In the genomic region with DNA sequence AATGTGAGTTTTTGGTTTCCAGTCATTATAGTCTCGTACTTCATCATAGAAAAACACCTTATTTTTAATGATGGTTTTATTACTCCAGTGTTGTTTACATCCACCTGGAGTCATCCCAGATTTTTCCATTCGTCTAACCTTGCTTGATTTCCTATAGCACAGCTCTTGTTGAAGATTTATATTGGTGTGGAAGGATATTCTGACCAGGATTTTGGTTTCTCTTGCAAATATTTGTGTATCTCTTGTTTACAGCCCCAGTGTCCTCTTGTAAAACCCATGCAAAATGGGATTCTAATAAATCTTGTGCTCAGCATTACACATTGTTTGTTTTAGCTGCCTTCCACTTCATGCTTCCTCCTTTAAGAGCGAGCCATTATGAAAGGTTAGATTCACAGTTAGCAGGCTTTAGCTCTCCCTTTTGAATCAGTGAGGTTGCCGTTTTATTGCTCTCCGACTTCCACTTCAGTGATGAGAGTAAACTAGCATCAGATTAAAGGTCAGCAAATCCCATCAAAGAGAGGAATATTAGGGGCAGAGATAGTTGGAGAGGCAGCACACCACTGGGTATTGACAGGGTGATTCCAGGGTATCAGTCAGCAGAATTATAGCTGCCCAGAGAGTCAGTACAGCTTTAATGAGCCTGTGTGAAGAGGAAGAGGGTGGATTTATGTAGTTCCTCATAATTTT, we compare ENCODE assay signal across 10 cellular contexts.
DNase-seq lines count a peak whose midpoint lies in the region; ATAC-seq, FAIRE-seq and TF ChIP-seq lines count a peak whose summit lies in the region.
"Had no signal": no experiment of that assay in that cellular context is flagged by ENCODE, and none has a peak within 500 bp of the region (broad histone marks: within the 10 kb centered on the region; RNA-seq: fewer than 3 reads in every experiment).

No MANE protein-coding gene starts in this region.

- no peak for TF ChIP-seq CTCF in HL-60 (IDR thresholded peaks at IDR 0.05; ENCODE audit: insufficient read depth, low read length)

- H3K9me3 ChIP-seq in skeletal muscle satellite cell (replicated peaks; ENCODE audit: low read length), result no peaks in the 10 kb centered on the region

- DNase-seq in HL-60 (ENCODE audit: low read depth in 1 of 2, low spot score in 1 of 2) (peak in 1 of 2 experiments; percentile 29), NCI-H2227 treated with DMSO at 0.1 percent for 48 hours (lab: John Stamatoyannopoulos, UW) (peak; percentile 89), dermis blood vessel endothelial cell (peak; percentile 21), activated gamma-delta T cell (lab: John Stamatoyannopoulos, UW) (no peak), GM19239 (ENCODE audit: insufficient read length, low spot score) (no peak), activated gamma-delta T cell treated with Interleukin-2 at 50 U/mL for 16 hours (no peak)
- DNase-seq: glutamatergic neuron had no signal

- no peak overlapping the region for H3K4me2 ChIP-seq in skeletal muscle satellite cell (ENCODE audit: low read length)

- ATAC-seq in HG02852 (IDR thresholded peaks at IDR 0.05; ENCODE audit: unreplicated experiment), result no peak
- ATAC-seq: HCT116 had no signal

- no peaks in the 10 kb centered on the region for H3K36me3 ChIP-seq in skeletal muscle satellite cell (ENCODE audit: insufficient read depth, low read length)

- peak overlapping the region; percentile 14 for H3K9ac ChIP-seq in skeletal muscle satellite cell (ENCODE audit: low read depth, low read length)

- no peak for FAIRE-seq in GM19239 (lab: Jason Lieb, UNC)

- H3K27me3 ChIP-seq in HL-60 (ENCODE audit: insufficient read depth, poor library complexity, severe bottlenecking) (no peaks in the 10 kb centered on the region), skeletal muscle satellite cell (ENCODE audit: control insufficient read depth, insufficient read depth, low read length) (no peaks in the 10 kb centered on the region)

- H3K4me1 ChIP-seq in skeletal muscle satellite cell (ENCODE audit: control insufficient read depth, insufficient read depth, low read length), result peaks cover 41% of the 10 kb centered on the region

- no peak overlapping the region for H3K4me3 ChIP-seq in HL-60 (replicated peaks; ENCODE audit: insufficient read depth, low read length)
- no peak overlapping the region for H3K4me3 ChIP-seq in skeletal muscle satellite cell (ENCODE audit: low read length)

- H3K27ac ChIP-seq in HL-60 (replicated peaks), result peak overlapping the region; percentile 34

Comparison
In these comparisons a context has a peak if more than half of its experiments do, and no peak if none do; other contexts are left out.
1. DNase-seq: peak in NCI-H2227 treated with DMSO at 0.1 percent for 48 hours (single experiment) and dermis blood vessel endothelial cell (single experiment); none in activated gamma-delta T cell (single experiment), GM19239 (single experiment) and activated gamma-delta T cell treated with Interleukin-2 at 50 U/mL for 16 hours (single experiment).